Comparison of ENCODE assay signal across 1 cellular context in the genomic region with DNA sequence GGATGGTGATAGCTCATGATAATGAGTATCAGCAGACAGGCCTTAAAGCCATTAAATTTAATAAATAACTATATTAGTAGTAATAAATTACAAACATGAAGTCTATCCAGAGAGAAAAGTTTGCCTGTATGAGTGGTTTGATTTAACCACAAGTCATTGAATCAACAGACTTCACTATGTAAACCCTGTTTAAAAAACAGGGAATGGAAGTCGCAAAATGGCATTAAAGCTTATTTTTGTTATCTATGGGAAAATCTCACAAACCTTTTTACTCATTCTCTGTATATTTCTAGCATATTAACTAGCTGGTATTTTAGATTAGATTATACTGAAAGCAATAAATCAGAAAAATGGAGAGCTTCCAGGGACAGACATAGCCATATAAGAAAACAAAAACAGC.
A peak's percentile ranks its signal among the peaks of the same experiment; 100 is the strongest.
TF ChIP-seq lines count a peak whose summit lies in the region.

No MANE protein-coding gene starts in this region.

TF ChIP-seq in SK-N-SH, 30 proteins besides CTCF, POLR2A, EP300 and RAD21:
- TF ChIP-seq FOXJ3 (CRISPR knock-in tag; IDR thresholded peaks at IDR 0.05) (no peak), TCF12 (IDR thresholded peaks at IDR 0.05) (peak; percentile 29; the same call in 1 of the 2 replicates), NFIC (IDR thresholded peaks at IDR 0.05; ENCODE audit: borderline replicate concordance) (no peak)
